Comparison of ENCODE assay signal across 1 cellular context in genomic region chr4:141307241-141307689, GRCh38.
TF ChIP-seq lines count a peak whose summit lies in the region.

No MANE protein-coding gene starts in this region.

TF ChIP-seq in HEK293, 187 proteins besides CTCF, POLR2A, EP300 and RAD21 (continued from another document):
- TF ChIP-seq ELK4 (IDR thresholded peaks at IDR 0.05; ENCODE audit: borderline replicate concordance, low read depth, low read length) = no peak
- TF ChIP-seq MYNN (tag by site-specific recombination; IDR thresholded peaks at IDR 0.05; ENCODE audit: borderline replicate concordance) = no peak
- no peak for TF ChIP-seq SP2 (tag by site-specific recombination; IDR thresholded peaks at IDR 0.05)
- no peak for TF ChIP-seq ZNF776 (tag by site-specific recombination; IDR thresholded peaks at IDR 0.05; ENCODE audit: borderline replicate concordance)
- TF ChIP-seq AEBP2 (tag by site-specific recombination; IDR thresholded peaks at IDR 0.05; ENCODE audit: borderline replicate concordance) = no peak
- TF ChIP-seq ZNF747 (tag by site-specific recombination; IDR thresholded peaks at IDR 0.05) = no peak
- peak; percentile 96 for TF ChIP-seq ZNF18 (tag by site-specific recombination; IDR thresholded peaks at IDR 0.05)
- peak; percentile 99 for TF ChIP-seq ZBTB44 (tag by site-specific recombination; IDR thresholded peaks at IDR 0.05)
- TF ChIP-seq ZBTB20 (tag by site-specific recombination; IDR thresholded peaks at IDR 0.05) = no peak
- TF ChIP-seq ZNF426 (tag by site-specific recombination; IDR thresholded peaks at IDR 0.05) = no peak
- no peak for TF ChIP-seq ZNF626 (tag by site-specific recombination; IDR thresholded peaks at IDR 0.05)
- no peak for TF ChIP-seq ZNF677 (tag by site-specific recombination; IDR thresholded peaks at IDR 0.05)
- peak; percentile 27; the same call in 1 of the 2 replicates for TF ChIP-seq SCRT2 (tag by site-specific recombination; IDR thresholded peaks at IDR 0.05)
- no peak for TF ChIP-seq ZNF544 (tag by site-specific recombination; IDR thresholded peaks at IDR 0.05)
- TF ChIP-seq YY1 (tag by site-specific recombination; IDR thresholded peaks at IDR 0.05) = no peak
- TF ChIP-seq INSM2 (tag by site-specific recombination; IDR thresholded peaks at IDR 0.05) = no peak
- TF ChIP-seq ZNF133 (tag by site-specific recombination; IDR thresholded peaks at IDR 0.05) = no peak
- TF ChIP-seq ZNF654 (tag by site-specific recombination; IDR thresholded peaks at IDR 0.05; ENCODE audit: low read depth) = peak; percentile 77
- no peak for TF ChIP-seq ZNF785 (tag by site-specific recombination; IDR thresholded peaks at IDR 0.05)
- TF ChIP-seq ZNF600 (tag by site-specific recombination; IDR thresholded peaks at IDR 0.05) = peak; percentile 44; the same call in 1 of the 2 replicates
- TF ChIP-seq ZBTB17 (tag by site-specific recombination; IDR thresholded peaks at IDR 0.05) = peak; percentile 41; the same call in 1 of the 2 replicates
- 0 out of 2 replicates have a peak, but pooled peaks have one; percentile 31 for TF ChIP-seq ZSCAN30 (tag by site-specific recombination; IDR thresholded peaks at IDR 0.05)
- no peak for TF ChIP-seq MEIS1 (CRISPR knock-in tag; IDR thresholded peaks at IDR 0.05; ENCODE audit: borderline replicate concordance)
- TF ChIP-seq ZNF548 (tag by site-specific recombination; IDR thresholded peaks at IDR 0.05) = no peak
- TF ChIP-seq ZNF530 (tag by site-specific recombination; IDR thresholded peaks at IDR 0.05; ENCODE audit: low read depth) = no peak
- TF ChIP-seq ATF2 (tag by site-specific recombination; IDR thresholded peaks at IDR 0.05; ENCODE audit: low read depth) = no peak
- 0 out of 2 replicates have a peak, but pooled peaks have one; percentile 22 for TF ChIP-seq SP7 (tag by site-specific recombination; IDR thresholded peaks at IDR 0.05)
- no peak for TF ChIP-seq GLIS2 (tag by site-specific recombination; IDR thresholded peaks at IDR 0.05)
- TF ChIP-seq ZFP37 (tag by site-specific recombination; IDR thresholded peaks at IDR 0.05) = no peak
- TF ChIP-seq ZNF664 (tag by site-specific recombination; IDR thresholded peaks at IDR 0.05) = no peak
- no peak for TF ChIP-seq ZNF777 (tag by site-specific recombination; IDR thresholded peaks at IDR 0.05; ENCODE audit: borderline replicate concordance)
- peak; percentile 83 for TF ChIP-seq OSR2 (tag by site-specific recombination; IDR thresholded peaks at IDR 0.05)
- TF ChIP-seq PRDM4 (tag by site-specific recombination; IDR thresholded peaks at IDR 0.05) = no peak
- TF ChIP-seq ZNF174 (tag by site-specific recombination; IDR thresholded peaks at IDR 0.05) = no peak
- TF ChIP-seq ZSCAN18 (tag by site-specific recombination; IDR thresholded peaks at IDR 0.05) = no peak
- TF ChIP-seq ZNF146 (tag by site-specific recombination; IDR thresholded peaks at IDR 0.05) = no peak
